18 cellular contexts compared by ENCODE assay signal in genomic region chr4:38723726-38724506, GRCh38. TPM values are rescaled to one million over a fixed set of nuclear protein-coding genes. Genes with fewer than 3 reads are reported as not detected.
DNase-seq lines count a peak whose midpoint lies in the region; ATAC-seq and TF ChIP-seq lines count a peak whose summit lies in the region.
"Had no signal": no experiment of that assay in that cellular context is flagged by ENCODE, and none has a peak within 500 bp of the region (broad histone marks: within the 10 kb centered on the region; RNA-seq: fewer than 3 reads in every experiment).

No MANE protein-coding gene starts in this region.

- peaks cover 6% of the 10 kb centered on the region for H3K27me3 Mint-ChIP-seq in GM23338 (ENCODE audit: insufficient read depth, low read depth, poor library complexity)
- H3K27me3 Mint-ChIP-seq: activated CD4-positive, alpha-beta T cell treated with anti-CD3 and anti-CD28 coated beads for 36 hours; activated naive CD8-positive, alpha-beta T cell treated with anti-CD3 and anti-CD28 coated beads for 36 hours; activated T-cell treated with anti-CD3 and anti-CD28 coated beads, Interleukin-2, amount 50 U/mL, for 24 hours; CD8-positive, alpha-beta memory T cell had no signal

- peak; percentile 40 for ATAC-seq in GM23338
- ATAC-seq in GM18873 (IDR thresholded peaks at IDR 0.05; ENCODE audit: low FRiP score, unreplicated experiment) = no peak
- ATAC-seq: activated CD4-positive, alpha-beta T cell treated with anti-CD3 and anti-CD28 coated beads for 36 hours had no signal

- TF ChIP-seq CTCF in GM23338 (conservative IDR thresholded peaks at IDR 0.05; ENCODE audit: low read depth in 2 of 2) (no peak), fibroblast of the aortic adventitia (IDR thresholded peaks at IDR 0.05; ENCODE audit: insufficient read depth, low read length) (no peak), smooth muscle cell (IDR thresholded peaks at IDR 0.05; ENCODE audit: borderline replicate concordance, insufficient read depth, poor library complexity, severe bottlenecking) (no peak)

- H3K4me1 ChIP-seq in GM23338 (ENCODE audit: insufficient read depth) (0 out of 2 replicates have a peak, but pooled peaks cover 7% of the 10 kb centered on the region), SJSA1 (replicated peaks) (peaks cover 22% of the 10 kb centered on the region), smooth muscle cell (ENCODE audit: low read depth) (peaks cover 9% of the 10 kb centered on the region)

- no peaks in the 10 kb centered on the region for H3K79me2 ChIP-seq in GM23338 (replicated peaks; ENCODE audit: insufficient read depth)
- H3K79me2 ChIP-seq in smooth muscle cell (ENCODE audit: low read depth) = no peaks in the 10 kb centered on the region

- no peaks in the 10 kb centered on the region for H3K27me3 ChIP-seq in GM23338 (ENCODE audit: insufficient read depth)
- H3K27me3 ChIP-seq in SJSA1 (replicated peaks) = no peaks in the 10 kb centered on the region
- H3K27me3 ChIP-seq in smooth muscle cell (ENCODE audit: low read depth) = peaks cover 4% of the 10 kb centered on the region
- H3K27me3 ChIP-seq: cardiac muscle cell had no signal

- H3K4me3 Mint-ChIP-seq in GM23338 = no peak overlapping the region
- H3K4me3 Mint-ChIP-seq: activated CD4-positive, alpha-beta T cell treated with anti-CD3 and anti-CD28 coated beads for 36 hours; activated naive CD8-positive, alpha-beta T cell treated with anti-CD3 and anti-CD28 coated beads for 36 hours; activated T-cell treated with anti-CD3 and anti-CD28 coated beads, Interleukin-2, amount 50 U/mL, for 24 hours; CD8-positive, alpha-beta memory T cell had no signal

- H3K36me3 ChIP-seq in GM23338 (ENCODE audit: insufficient read depth) = no peaks in the 10 kb centered on the region
- no peaks in the 10 kb centered on the region for H3K36me3 ChIP-seq in SJSA1
- no peaks in the 10 kb centered on the region for H3K36me3 ChIP-seq in smooth muscle cell (ENCODE audit: low read depth)
- H3K36me3 ChIP-seq: cardiac muscle cell had no signal

- H4K20me1 ChIP-seq in GM23338 (replicated peaks; ENCODE audit: insufficient read depth) = no peaks in the 10 kb centered on the region
- H4K20me1 ChIP-seq in smooth muscle cell (ENCODE audit: low read depth) = no peaks in the 10 kb centered on the region

- no peak overlapping the region for H3K9ac ChIP-seq in smooth muscle cell (ENCODE audit: low read depth)

- H3F3A ChIP-seq in GM23338 (replicated peaks; ENCODE audit: low read depth) = no peaks in the 10 kb centered on the region
- H3F3A ChIP-seq in smooth muscle cell (ENCODE audit: low read depth) = no peaks in the 10 kb centered on the region

- DNase-seq in GM23338 (ENCODE audit: low spot score) (no peak), SJSA1 (ENCODE audit: low read depth in 1 of 2, low spot score in 2 of 2) (peak in 1 of 2 experiments; percentile 29), fibroblast of the aortic adventitia (ENCODE audit: low read depth) (peak; percentile 46), smooth muscle cell (lab: John Stamatoyannopoulos, UW; ENCODE audit: unreplicated experiment) (no peak), NCI-H187 (lab: John Stamatoyannopoulos, UW) (no peak)
- no peak for DNase-seq in activated CD4-positive, alpha-beta T cell treated with anti-CD3 and anti-CD28 coated beads for 4 hours
- no peak for DNase-seq in activated CD4-positive, alpha-beta T cell treated with anti-CD3 and anti-CD28 coated beads, Interleukin-2, amount 50 U/mL, for 4 hours
- DNase-seq: activated CD4-positive, alpha-beta T cell treated with anti-CD3 and anti-CD28 coated beads for 36 hours; activated naive CD8-positive, alpha-beta T cell treated with anti-CD3 and anti-CD28 coated beads for 36 hours; activated T-cell treated with anti-CD3 and anti-CD28 coated beads, Interleukin-2, amount 50 U/mL, for 24 hours; CD8-positive, alpha-beta memory T cell; kidney; MM.1S; NCI-H2081; NCI-H69; substantia nigra had no signal

- peaks cover 13% of the 10 kb centered on the region for H3K4me1 Mint-ChIP-seq in GM23338

- H3K27ac Mint-ChIP-seq in GM23338 = no peak overlapping the region
- H3K27ac Mint-ChIP-seq: activated CD4-positive, alpha-beta T cell treated with anti-CD3 and anti-CD28 coated beads for 36 hours; activated naive CD8-positive, alpha-beta T cell treated with anti-CD3 and anti-CD28 coated beads for 36 hours; activated T-cell treated with anti-CD3 and anti-CD28 coated beads, Interleukin-2, amount 50 U/mL, for 24 hours had no signal

- H3K27ac ChIP-seq in GM23338 (ENCODE audit: low read depth) (no peak overlapping the region), SJSA1 (peak overlapping the region; percentile 36), smooth muscle cell (ENCODE audit: low read depth) (no peak overlapping the region)
- H3K27ac ChIP-seq: cardiac muscle cell had no signal

- WGBS in smooth muscle cell (ENCODE audit: low lambda C conversion rate) = 37% methylated on average over 7 of the region's 7 CpGs

- H3K9me2 ChIP-seq in GM23338 (ENCODE audit: insufficient read depth) = 0 out of 2 replicates have a peak, but pooled peaks cover 7% of the 10 kb centered on the region

- H3K36me3 Mint-ChIP-seq in GM23338 (ENCODE audit: low read depth) = no peaks in the 10 kb centered on the region
- H3K36me3 Mint-ChIP-seq: activated naive CD8-positive, alpha-beta T cell treated with anti-CD3 and anti-CD28 coated beads for 36 hours; CD8-positive, alpha-beta memory T cell had no signal

- H2AFZ ChIP-seq in GM23338 (no peak overlapping the region), smooth muscle cell (ENCODE audit: low read depth) (no peak overlapping the region)

- no peak overlapping the region for H3K4me2 ChIP-seq in GM23338
- H3K4me2 ChIP-seq in smooth muscle cell = peak overlapping the region; percentile 46

- H3K9me3 ChIP-seq in SJSA1 (replicated peaks) (no peaks in the 10 kb centered on the region), smooth muscle cell (replicated peaks; ENCODE audit: low read depth) (no peaks in the 10 kb centered on the region)

- no peak overlapping the region for H3K4me3 ChIP-seq in GM23338
- no peak overlapping the region for H3K4me3 ChIP-seq in SJSA1
- no peak overlapping the region for H3K4me3 ChIP-seq in fibroblast of the aortic adventitia (ENCODE audit: low read depth, low read length)
- no peak overlapping the region for H3K4me3 ChIP-seq in smooth muscle cell
- H3K4me3 ChIP-seq: cardiac muscle cell had no signal

- peaks cover 4% of the 10 kb centered on the region; the same call in 1 of the 3 replicates for H3K9me3 Mint-ChIP-seq in GM23338
- H3K9me3 Mint-ChIP-seq: activated naive CD8-positive, alpha-beta T cell treated with anti-CD3 and anti-CD28 coated beads for 36 hours; activated T-cell treated with anti-CD3 and anti-CD28 coated beads, Interleukin-2, amount 50 U/mL, for 24 hours; CD8-positive, alpha-beta memory T cell had no signal

TF ChIP-seq in GM23338, 12 proteins besides CTCF, POLR2A, EP300 and RAD21:
- TF ChIP-seq EZH2 (IDR thresholded peaks at IDR 0.05; ENCODE audit: low read depth, unreplicated experiment) = no peak
- no peak for TF ChIP-seq NANOG (IDR thresholded peaks at IDR 0.05; ENCODE audit: borderline replicate concordance)
- TF ChIP-seq, protein P1, sequence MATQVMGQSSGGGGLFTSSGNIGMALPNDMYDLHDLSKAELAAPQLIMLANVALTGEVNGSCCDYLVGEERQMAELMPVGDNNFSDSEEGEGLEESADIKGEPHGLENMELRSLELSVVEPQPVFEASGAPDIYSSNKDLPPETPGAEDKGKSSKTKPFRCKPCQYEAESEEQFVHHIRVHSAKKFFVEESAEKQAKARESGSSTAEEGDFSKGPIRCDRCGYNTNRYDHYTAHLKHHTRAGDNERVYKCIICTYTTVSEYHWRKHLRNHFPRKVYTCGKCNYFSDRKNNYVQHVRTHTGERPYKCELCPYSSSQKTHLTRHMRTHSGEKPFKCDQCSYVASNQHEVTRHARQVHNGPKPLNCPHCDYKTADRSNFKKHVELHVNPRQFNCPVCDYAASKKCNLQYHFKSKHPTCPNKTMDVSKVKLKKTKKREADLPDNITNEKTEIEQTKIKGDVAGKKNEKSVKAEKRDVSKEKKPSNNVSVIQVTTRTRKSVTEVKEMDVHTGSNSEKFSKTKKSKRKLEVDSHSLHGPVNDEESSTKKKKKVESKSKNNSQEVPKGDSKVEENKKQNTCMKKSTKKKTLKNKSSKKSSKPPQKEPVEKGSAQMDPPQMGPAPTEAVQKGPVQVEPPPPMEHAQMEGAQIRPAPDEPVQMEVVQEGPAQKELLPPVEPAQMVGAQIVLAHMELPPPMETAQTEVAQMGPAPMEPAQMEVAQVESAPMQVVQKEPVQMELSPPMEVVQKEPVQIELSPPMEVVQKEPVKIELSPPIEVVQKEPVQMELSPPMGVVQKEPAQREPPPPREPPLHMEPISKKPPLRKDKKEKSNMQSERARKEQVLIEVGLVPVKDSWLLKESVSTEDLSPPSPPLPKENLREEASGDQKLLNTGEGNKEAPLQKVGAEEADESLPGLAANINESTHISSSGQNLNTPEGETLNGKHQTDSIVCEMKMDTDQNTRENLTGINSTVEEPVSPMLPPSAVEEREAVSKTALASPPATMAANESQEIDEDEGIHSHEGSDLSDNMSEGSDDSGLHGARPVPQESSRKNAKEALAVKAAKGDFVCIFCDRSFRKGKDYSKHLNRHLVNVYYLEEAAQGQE (IDR thresholded peaks at IDR 0.05; ENCODE audit: unreplicated experiment) = no peak
- no peak for TF ChIP-seq EZH2phosphoT487 (IDR thresholded peaks at IDR 0.05; ENCODE audit: unreplicated experiment)
- TF ChIP-seq ZNF331 (CRISPR knock-in tag; IDR thresholded peaks at IDR 0.05; ENCODE audit: low read depth) = no peak

RNA-seq across cellular contexts. Expression of gene TLR10, which starts 58.9 kb away (rescaled TPM):
- 0.14 TPM in 1 of 2 replicates, not detected in the other for total RNA-seq in GM23338 (2014; rRNA removed; shearing (Covaris generic))
- polyA plus RNA-seq in GM23338 (2016; fragmentation: Nextera tagmentation; extraction: Ambion mirVana) (0.10 TPM in 1 of 2 replicates, not detected in the other), smooth muscle cell (not detected in 2 replicates)
- total RNA-seq in SJSA1 (2014; rRNA removed; shearing (Covaris generic)) = not detected in 2 replicates
- total RNA-seq in fibroblast of the aortic adventitia (ENCODE audit: low replicate concordance) (not detected in 2 replicates), smooth muscle cell (not detected in 2 replicates)
- total RNA-seq: activated CD4-positive, alpha-beta T cell treated with anti-CD3 and anti-CD28 coated beads for 36 hours; cardiac muscle cell; CD8-positive, alpha-beta memory T cell had no signal
- polyA plus RNA-seq: cardiac muscle cell; CD8-positive, alpha-beta memory T cell had no signal

RNA-seq across cellular contexts. Expression of gene KLF3, which starts 59.9 kb away (rescaled TPM):
- 16.5 and 19.2 TPM in 2 replicates for total RNA-seq in GM23338 (2014; rRNA removed; shearing (Covaris generic))
- polyA plus RNA-seq in GM23338 (2016; fragmentation: Nextera tagmentation; extraction: Ambion mirVana) (14.1 and 15.0 TPM in 2 replicates), smooth muscle cell (25.9 and 26.0 TPM in 2 replicates)
- 4.1 and 8.3 TPM in 2 replicates for total RNA-seq in SJSA1 (2014; rRNA removed; shearing (Covaris generic))
- total RNA-seq in fibroblast of the aortic adventitia (ENCODE audit: low replicate concordance) (22.3 and 41.8 TPM in 2 replicates), smooth muscle cell (31.0 and 37.5 TPM in 2 replicates)
